ENCODE assay signal across 1 cellular context in the genomic region with DNA sequence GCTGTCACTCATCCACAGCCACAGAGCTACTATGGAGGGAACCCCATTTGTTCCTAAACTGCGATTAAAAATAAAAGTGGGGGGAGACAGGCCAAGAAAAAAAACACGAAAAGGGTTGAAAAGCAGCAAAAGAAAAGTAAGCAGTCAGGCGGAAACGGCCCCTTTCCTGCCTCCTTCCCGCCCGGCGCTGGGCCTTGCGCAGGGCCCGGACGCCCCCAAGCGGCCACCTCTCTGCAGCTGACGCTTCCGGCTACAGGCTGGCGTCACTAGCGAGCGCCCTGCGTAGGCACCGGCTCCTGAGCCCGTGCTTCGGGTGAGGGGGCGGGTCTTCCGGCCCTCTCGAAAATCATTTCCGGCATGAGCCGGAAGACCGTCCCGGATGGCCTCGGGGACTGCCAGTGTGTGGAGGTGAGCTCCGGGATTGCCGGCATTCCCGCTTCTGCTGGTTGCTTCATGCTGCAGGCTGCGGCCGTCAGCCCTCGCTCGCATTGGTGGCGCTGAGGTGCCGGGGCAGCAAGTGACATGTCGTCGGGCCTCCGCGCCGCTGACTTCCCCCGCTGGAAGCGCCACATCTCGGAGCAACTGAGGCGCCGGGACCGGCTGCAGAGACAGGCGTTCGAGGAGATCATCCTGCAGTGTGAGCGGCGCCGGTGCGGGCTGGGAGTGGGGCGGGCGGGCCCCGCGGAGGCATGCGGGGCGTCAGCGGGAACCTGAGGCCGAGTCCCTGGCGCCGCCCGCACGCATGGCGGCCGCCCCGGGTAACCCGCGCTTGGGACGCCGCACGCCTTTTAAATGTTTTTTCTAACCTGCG.
A peak's percentile ranks its signal among the peaks of the same experiment; 100 is the strongest.
TF ChIP-seq lines count a peak whose summit lies in the region.

Gene ATG16L1 (plus strand): TSS at position 368 of the 811 bp plus-strand sequence. CDS start 155 bp downstream, at position 523.

TF ChIP-seq in HepG2, 621 proteins besides CTCF, POLR2A, EP300 and RAD21 (continued from another document and continues in another):
- TF ChIP-seq, protein P1, sequence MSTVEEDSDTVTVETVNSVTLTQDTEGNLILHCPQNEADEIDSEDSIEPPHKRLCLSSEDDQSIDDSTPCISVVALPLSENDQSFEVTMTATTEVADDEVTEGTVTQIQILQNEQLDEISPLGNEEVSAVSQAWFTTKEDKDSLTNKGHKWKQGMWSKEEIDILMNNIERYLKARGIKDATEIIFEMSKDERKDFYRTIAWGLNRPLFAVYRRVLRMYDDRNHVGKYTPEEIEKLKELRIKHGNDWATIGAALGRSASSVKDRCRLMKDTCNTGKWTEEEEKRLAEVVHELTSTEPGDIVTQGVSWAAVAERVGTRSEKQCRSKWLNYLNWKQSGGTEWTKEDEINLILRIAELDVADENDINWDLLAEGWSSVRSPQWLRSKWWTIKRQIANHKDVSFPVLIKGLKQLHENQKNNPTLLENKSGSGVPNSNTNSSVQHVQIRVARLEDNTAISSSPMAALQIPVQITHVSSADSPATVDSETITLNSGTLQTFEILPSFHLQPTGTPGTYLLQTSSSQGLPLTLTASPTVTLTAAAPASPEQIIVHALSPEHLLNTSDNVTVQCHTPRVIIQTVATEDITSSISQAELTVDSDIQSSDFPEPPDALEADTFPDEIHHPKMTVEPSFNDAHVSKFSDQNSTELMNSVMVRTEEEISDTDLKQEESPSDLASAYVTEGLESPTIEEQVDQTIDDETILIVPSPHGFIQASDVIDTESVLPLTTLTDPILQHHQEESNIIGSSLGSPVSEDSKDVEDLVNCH (CRISPR knock-in tag; IDR thresholded peaks at IDR 0.05), result no peak
- TF ChIP-seq RCOR2 (CRISPR knock-in tag; IDR thresholded peaks at IDR 0.05) (peak; percentile 80), DR1 (CRISPR knock-in tag; IDR thresholded peaks at IDR 0.05) (peak; percentile 76; the same call in 1 of the 2 replicates), ZNF354B (CRISPR knock-in tag; IDR thresholded peaks at IDR 0.05) (no peak), NFRKB (IDR thresholded peaks at IDR 0.05) (no peak), MXI1 (IDR thresholded peaks at IDR 0.05; ENCODE audit: borderline replicate concordance, low read depth, low read length) (peak; percentile 92; the same call in 2 of the 3 replicates), ARID2 (CRISPR knock-in tag; IDR thresholded peaks at IDR 0.05; ENCODE audit: borderline replicate concordance) (0 out of 2 replicates have a peak, but pooled peaks have one; percentile 68), MLX (CRISPR knock-in tag; IDR thresholded peaks at IDR 0.05) (peak; percentile 68; the same call in 1 of the 2 replicates), ZNF674 (CRISPR knock-in tag; IDR thresholded peaks at IDR 0.05; ENCODE audit: low read depth) (peak; percentile 79; the same call in 1 of the 2 replicates), RXRA (CRISPR knock-in tag; IDR thresholded peaks at IDR 0.05) (peak; percentile 93), ARHGAP35 (CRISPR knock-in tag; IDR thresholded peaks at IDR 0.05; ENCODE audit: borderline replicate concordance) (0 out of 2 replicates have a peak, but pooled peaks have one; percentile 72), SOX13 (IDR thresholded peaks at IDR 0.05) (no peak), SOX13 (CRISPR knock-in tag; conservative IDR thresholded peaks at IDR 0.05 in 1 of 2, IDR thresholded peaks at IDR 0.05 in 1 of 2) (peak in 1 of 2 experiments; percentile 65; a peak in 2 of 4 replicates), MXD4 (CRISPR knock-in tag; IDR thresholded peaks at IDR 0.05) (peak; percentile 93), SOX5 (CRISPR knock-in tag; IDR thresholded peaks at IDR 0.05; ENCODE audit: borderline replicate concordance) (peak; percentile 77), HMGA1 (CRISPR knock-in tag; conservative IDR thresholded peaks at IDR 0.05) (no peak), SNAPC2 (CRISPR knock-in tag; IDR thresholded peaks at IDR 0.05) (peak; percentile 97), XRCC5 (optimal IDR thresholded peaks at IDR 0.05; ENCODE audit: low read length) (peak; percentile 92), NR0B2 (CRISPR knock-in tag; IDR thresholded peaks at IDR 0.05) (peak; percentile 76; the same call in 1 of the 2 replicates), ZNF296 (CRISPR knock-in tag; conservative IDR thresholded peaks at IDR 0.05) (no peak), ZNF12 (CRISPR knock-in tag; IDR thresholded peaks at IDR 0.05) (peak; percentile 32; the same call in 1 of the 2 replicates), SIN3A (IDR thresholded peaks at IDR 0.05; ENCODE audit: borderline replicate concordance, low read depth, low read length) (peak; percentile 96; the same call in 1 of the 2 replicates), CSRNP2 (CRISPR knock-in tag; conservative IDR thresholded peaks at IDR 0.05; ENCODE audit: low read depth) (no peak), SMC3 (IDR thresholded peaks at IDR 0.05; ENCODE audit: low read length) (peak; percentile 54), ZNF652 (CRISPR knock-in tag; IDR thresholded peaks at IDR 0.05; ENCODE audit: borderline replicate concordance, low read depth) (no peak), ZNF564 (CRISPR knock-in tag; IDR thresholded peaks at IDR 0.05) (peak; percentile 45; the same call in 1 of the 2 replicates), ZNF562 (CRISPR knock-in tag; IDR thresholded peaks at IDR 0.05; ENCODE audit: borderline replicate concordance) (no peak), ZNF180 (CRISPR knock-in tag; IDR thresholded peaks at IDR 0.05; ENCODE audit: borderline replicate concordance, low read depth) (no peak), ZNF510 (CRISPR knock-in tag; IDR thresholded peaks at IDR 0.05; ENCODE audit: low read depth) (peak; percentile 93; the same call in 1 of the 2 replicates), WIZ (CRISPR knock-in tag; IDR thresholded peaks at IDR 0.05) (no peak), ZNF501 (CRISPR knock-in tag; IDR thresholded peaks at IDR 0.05) (peak; percentile 99), NFKBIZ (CRISPR knock-in tag; IDR thresholded peaks at IDR 0.05) (peak; percentile 83), CREB1 (IDR thresholded peaks at IDR 0.05) (peak; percentile 98), CREB1 (CRISPR knock-in tag; IDR thresholded peaks at IDR 0.05) (peak; percentile 99), PBX3 (CRISPR knock-in tag; IDR thresholded peaks at IDR 0.05; ENCODE audit: borderline replicate concordance) (no peak), RNF219 (CRISPR knock-in tag; IDR thresholded peaks at IDR 0.05) (0 out of 2 replicates have a peak, but pooled peaks have one; percentile 61), HES4 (CRISPR knock-in tag; IDR thresholded peaks at IDR 0.05; ENCODE audit: borderline replicate concordance) (no peak; the same call in 1 of the 2 replicates), ZC3H4 (CRISPR knock-in tag; IDR thresholded peaks at IDR 0.05; ENCODE audit: borderline replicate concordance) (no peak), TOPORS (CRISPR knock-in tag; IDR thresholded peaks at IDR 0.05) (no peak), SKI (IDR thresholded peaks at IDR 0.05; ENCODE audit: partially characterized antibody) (peak; percentile 23), PAWR (CRISPR knock-in tag; IDR thresholded peaks at IDR 0.05; ENCODE audit: borderline replicate concordance) (0 out of 2 replicates have a peak, but pooled peaks have one; percentile 86)
- TF ChIP-seq, protein P2, sequence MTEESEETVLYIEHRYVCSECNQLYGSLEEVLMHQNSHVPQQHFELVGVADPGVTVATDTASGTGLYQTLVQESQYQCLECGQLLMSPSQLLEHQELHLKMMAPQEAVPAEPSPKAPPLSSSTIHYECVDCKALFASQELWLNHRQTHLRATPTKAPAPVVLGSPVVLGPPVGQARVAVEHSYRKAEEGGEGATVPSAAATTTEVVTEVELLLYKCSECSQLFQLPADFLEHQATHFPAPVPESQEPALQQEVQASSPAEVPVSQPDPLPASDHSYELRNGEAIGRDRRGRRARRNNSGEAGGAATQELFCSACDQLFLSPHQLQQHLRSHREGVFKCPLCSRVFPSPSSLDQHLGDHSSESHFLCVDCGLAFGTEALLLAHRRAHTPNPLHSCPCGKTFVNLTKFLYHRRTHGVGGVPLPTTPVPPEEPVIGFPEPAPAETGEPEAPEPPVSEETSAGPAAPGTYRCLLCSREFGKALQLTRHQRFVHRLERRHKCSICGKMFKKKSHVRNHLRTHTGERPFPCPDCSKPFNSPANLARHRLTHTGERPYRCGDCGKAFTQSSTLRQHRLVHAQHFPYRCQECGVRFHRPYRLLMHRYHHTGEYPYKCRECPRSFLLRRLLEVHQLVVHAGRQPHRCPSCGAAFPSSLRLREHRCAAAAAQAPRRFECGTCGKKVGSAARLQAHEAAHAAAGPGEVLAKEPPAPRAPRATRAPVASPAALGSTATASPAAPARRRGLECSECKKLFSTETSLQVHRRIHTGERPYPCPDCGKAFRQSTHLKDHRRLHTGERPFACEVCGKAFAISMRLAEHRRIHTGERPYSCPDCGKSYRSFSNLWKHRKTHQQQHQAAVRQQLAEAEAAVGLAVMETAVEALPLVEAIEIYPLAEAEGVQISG (CRISPR knock-in tag; IDR thresholded peaks at IDR 0.05), result peak; percentile 95
- TF ChIP-seq, protein P3, sequence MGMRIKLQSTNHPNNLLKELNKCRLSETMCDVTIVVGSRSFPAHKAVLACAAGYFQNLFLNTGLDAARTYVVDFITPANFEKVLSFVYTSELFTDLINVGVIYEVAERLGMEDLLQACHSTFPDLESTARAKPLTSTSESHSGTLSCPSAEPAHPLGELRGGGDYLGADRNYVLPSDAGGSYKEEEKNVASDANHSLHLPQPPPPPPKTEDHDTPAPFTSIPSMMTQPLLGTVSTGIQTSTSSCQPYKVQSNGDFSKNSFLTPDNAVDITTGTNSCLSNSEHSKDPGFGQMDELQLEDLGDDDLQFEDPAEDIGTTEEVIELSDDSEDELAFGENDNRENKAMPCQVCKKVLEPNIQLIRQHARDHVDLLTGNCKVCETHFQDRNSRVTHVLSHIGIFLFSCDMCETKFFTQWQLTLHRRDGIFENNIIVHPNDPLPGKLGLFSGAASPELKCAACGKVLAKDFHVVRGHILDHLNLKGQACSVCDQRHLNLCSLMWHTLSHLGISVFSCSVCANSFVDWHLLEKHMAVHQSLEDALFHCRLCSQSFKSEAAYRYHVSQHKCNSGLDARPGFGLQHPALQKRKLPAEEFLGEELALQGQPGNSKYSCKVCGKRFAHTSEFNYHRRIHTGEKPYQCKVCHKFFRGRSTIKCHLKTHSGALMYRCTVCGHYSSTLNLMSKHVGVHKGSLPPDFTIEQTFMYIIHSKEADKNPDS (CRISPR knock-in tag; IDR thresholded peaks at IDR 0.05), result peak; percentile 93
- TF ChIP-seq, protein P4, sequence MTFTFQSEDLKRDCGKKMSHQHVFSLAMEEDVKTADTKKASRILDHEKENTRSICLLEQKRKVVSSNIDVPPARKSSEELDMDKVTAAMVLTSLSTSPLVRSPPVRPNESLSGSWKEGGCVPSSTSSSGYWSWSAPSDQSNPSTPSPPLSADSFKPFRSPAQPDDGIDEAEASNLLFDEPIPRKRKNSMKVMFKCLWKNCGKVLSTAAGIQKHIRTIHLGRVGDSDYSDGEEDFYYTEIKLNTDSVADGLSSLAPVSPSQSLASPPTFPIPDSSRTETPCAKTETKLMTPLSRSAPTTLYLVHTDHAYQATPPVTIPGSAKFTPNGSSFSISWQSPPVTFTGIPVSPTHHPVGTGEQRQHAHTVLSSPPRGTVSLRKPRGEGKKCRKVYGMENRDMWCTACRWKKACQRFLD (CRISPR knock-in tag; IDR thresholded peaks at IDR 0.05; ENCODE audit: borderline replicate concordance), result peak; percentile 96
